Comparison of ENCODE assay signal across 25 cellular contexts in genomic region chr6:97563529-97563928, GRCh38.
"Had no signal": no experiment of that assay in that cellular context is flagged by ENCODE, and none has a peak within 500 bp of the region (broad histone marks: within the 10 kb centered on the region; RNA-seq: fewer than 3 reads in every experiment).

No MANE protein-coding gene starts in this region.

- H3K4me3 ChIP-seq: left ventricle myocardium inferior, ovary, psoas muscle, right atrium auricular region, spleen, testis, uterus had no signal

- H3K4me1 ChIP-seq: foreskin keratinocyte, left ventricle myocardium inferior, psoas muscle, right atrium auricular region, spleen, testis, uterus had no signal

- H3K27me3 ChIP-seq: foreskin keratinocyte, neutrophil, ovary, right atrium auricular region, spleen, testis, uterus had no signal

- H3K4me3 Mint-ChIP-seq: brain, immature natural killer cell, nephron had no signal

- H3K36me3 Mint-ChIP-seq: activated naive CD4-positive, alpha-beta T cell treated with anti-CD3 and anti-CD28 coated beads, Interleukin-2, amount 50 U/mL, for 72 hours; immature natural killer cell had no signal

- H3K9me3 ChIP-seq: neutrophil, ovary, psoas muscle, right atrium auricular region, testis, uterus had no signal

- H3K36me3 ChIP-seq: left ventricle myocardium inferior, neutrophil, ovary, right atrium auricular region, spleen, uterus had no signal

- H3K27ac ChIP-seq: foreskin keratinocyte, left ventricle myocardium inferior, neutrophil, ovary, psoas muscle, right atrium auricular region, spleen, testis, uterus, VCaP had no signal

- H3K4me1 Mint-ChIP-seq: brain, immature natural killer cell, nephron had no signal

- H3K27me3 Mint-ChIP-seq: brain had no signal

- H3K27ac Mint-ChIP-seq: activated naive CD4-positive, alpha-beta T cell treated with anti-CD3 and anti-CD28 coated beads, Interleukin-2, amount 50 U/mL, for 72 hours; brain; immature natural killer cell; nephron had no signal

- DNase-seq: activated CD4-positive, alpha-beta T cell treated with anti-CD3 and anti-CD28 coated beads, Interleukin-2, amount 50 U/mL, for 1 hour; activated CD4-positive, CD25-positive, alpha-beta regulatory T cell treated with anti-CD3 and anti-CD28 coated beads, Interleukin-2, amount 50 U/mL, for 72 hours; activated gamma-delta T cell treated with Interleukin-2 at 50 U/mL for 16 hours; activated T-cell treated with anti-CD3 and anti-CD28 coated beads, Interleukin-2, amount 50 U/mL, for 1 hour; aorta; erythroblast; foreskin keratinocyte; immature natural killer cell; kidney glomerular epithelial cell; left ventricle myocardium inferior; midbrain; ovary; psoas muscle; spleen; stimulated activated CD4-positive, alpha-beta T cell treated with anti-CD3 and anti-CD28 coated beads, Interleukin-4, amount 100 ng/mL, for 1 hour; stimulated activated naive CD4-positive, alpha-beta T cell; testis; trophoblast cell; uterus had no signal
